9 cellular contexts compared by ENCODE assay signal in the genomic region with DNA sequence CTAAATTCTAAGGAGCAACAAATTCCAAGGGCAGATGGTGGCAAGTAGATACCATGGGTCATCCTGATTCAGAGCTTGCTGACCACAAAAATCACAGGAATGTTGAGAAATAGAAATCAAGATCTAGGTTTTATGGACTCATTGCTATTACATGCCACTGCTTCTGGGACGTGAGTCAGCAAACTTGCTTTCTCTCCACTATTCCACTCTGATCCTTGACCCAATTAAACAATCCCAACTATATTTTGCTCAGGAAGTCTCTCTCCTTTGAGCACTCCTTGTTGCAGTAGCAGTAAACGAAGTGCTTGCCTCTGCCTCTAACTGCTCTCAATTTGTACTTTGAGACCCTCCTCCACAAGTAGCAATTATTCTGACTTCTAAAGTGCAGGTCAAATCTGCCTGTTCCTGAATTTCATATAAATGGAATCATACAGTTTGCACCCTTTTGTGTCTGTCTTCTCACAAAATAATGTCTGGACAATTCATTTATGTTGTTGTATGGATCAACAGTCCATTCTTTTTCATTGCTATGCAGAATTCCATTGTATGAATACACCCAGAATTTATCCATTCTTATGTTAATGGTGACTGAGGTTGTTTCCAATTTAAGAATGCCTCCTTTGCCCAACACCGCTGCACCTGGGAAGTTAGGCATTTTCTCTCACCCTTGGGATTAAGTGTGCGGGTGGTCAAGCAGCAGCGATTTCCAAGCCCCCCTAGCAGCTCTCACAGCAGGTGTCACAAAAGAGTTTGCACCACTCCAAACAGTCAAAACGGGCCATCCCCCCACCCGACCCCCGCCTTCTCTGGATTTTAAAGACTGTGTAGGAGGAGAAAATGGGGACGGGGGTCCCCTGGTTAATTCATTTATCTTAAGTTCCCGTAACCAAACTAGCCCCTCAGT. TPM values are rescaled to one million over a fixed set of nuclear protein-coding genes. Genes with fewer than 3 reads are reported as not detected.
A peak's percentile ranks its signal among the peaks of the same experiment; 100 is the strongest.
DNase-seq lines count a peak whose midpoint lies in the region; TF ChIP-seq lines count a peak whose summit lies in the region.
"Had no signal": no experiment of that assay in that cellular context is flagged by ENCODE, and none has a peak within 500 bp of the region (broad histone marks: within the 10 kb centered on the region; RNA-seq: fewer than 3 reads in every experiment).

No MANE protein-coding gene starts in this region.

- no peaks in the 10 kb centered on the region for H3K27me3 Mint-ChIP-seq in progenitor cell of endocrine pancreas

- peak overlapping the region; percentile 98 for H3K4me3 Mint-ChIP-seq in progenitor cell of endocrine pancreas (ENCODE audit: low read depth)

- TF ChIP-seq CTCF in progenitor cell of endocrine pancreas (IDR thresholded peaks at IDR 0.05; ENCODE audit: unreplicated experiment) = no peak

- H3K9me3 Mint-ChIP-seq in progenitor cell of endocrine pancreas (ENCODE audit: low read depth) = peaks cover 5% of the 10 kb centered on the region

- peaks cover 15% of the 10 kb centered on the region for H3K36me3 Mint-ChIP-seq in progenitor cell of endocrine pancreas (ENCODE audit: insufficient read depth)

- DNase-seq in GM04504 (ENCODE audit: low read depth) (peak; percentile 93), SK-MEL-5 (ENCODE audit: low read depth, low spot score) (peak; percentile 7), fibroblast of peridontal ligament (ENCODE audit: extremely low read depth) (peak; percentile 98), progenitor cell of endocrine pancreas (ENCODE audit: low spot score, unreplicated experiment) (no peak), DMS53 (lab: John Stamatoyannopoulos, UW) (no peak), 8988T (no peak), cerebellar nuclear complex (lab: John Stamatoyannopoulos, UW) (no peak), Ammon's horn (ENCODE audit: low spot score) (no peak)

- peaks cover 20% of the 10 kb centered on the region for H3K4me1 Mint-ChIP-seq in progenitor cell of endocrine pancreas (ENCODE audit: low read depth)

- H3K27ac Mint-ChIP-seq in progenitor cell of endocrine pancreas = peak overlapping the region; percentile 98

- in situ Hi-C loops in SK-MEL-5 (cut with HindIII; ENCODE audit: low pct_unique_long_range_greater_than_20kb, low sequenced_read_pairs) = no loop called here

RNA-seq across cellular contexts. Expression of a gene that starts 35.9 kb away (rescaled TPM):
- total RNA-seq in SK-MEL-5 (2014; rRNA removed; shearing (Covaris generic)) = not detected in 2 replicates
- not detected in 2 replicates for polyA plus RNA-seq in SK-MEL-5 (2015; cell fraction: cytosol; rRNA removed)
- polyA plus RNA-seq in SK-MEL-5 (2015; cell fraction: nucleus; rRNA removed) = not detected in 2 replicates
- not detected in 2 replicates for total RNA-seq in progenitor cell of endocrine pancreas
- total RNA-seq: occipital lobe had no signal

Comparison
In these comparisons a context has a peak if more than half of its experiments do, and no peak if none do; other contexts are left out.
1. DNase-seq: peak in GM04504 (single experiment), SK-MEL-5 (single experiment) and fibroblast of peridontal ligament (single experiment); none in progenitor cell of endocrine pancreas (single experiment), DMS53 (single experiment), 8988T (single experiment), cerebellar nuclear complex (0 of 2) and Ammon's horn (single experiment).